20 cellular contexts compared by ENCODE assay signal in the genomic region with DNA sequence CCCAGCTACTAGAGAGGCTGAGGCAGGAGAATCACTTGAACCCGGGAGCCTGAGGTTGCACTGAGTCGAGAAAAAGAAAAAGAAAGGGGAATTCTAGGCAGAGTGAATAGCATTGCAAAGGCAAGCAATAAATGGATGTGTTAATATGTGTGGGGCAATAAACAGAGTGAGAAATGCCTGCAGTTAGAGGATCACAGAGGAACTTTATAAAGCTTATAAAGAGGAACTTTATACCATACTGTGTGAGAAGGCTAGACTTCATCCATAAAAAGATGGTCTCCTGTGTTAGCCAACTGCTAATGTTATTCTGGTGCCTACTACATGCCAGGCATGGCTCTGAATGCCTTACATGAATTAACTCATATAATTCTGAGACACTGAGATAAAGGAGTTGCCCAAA. TPM values are rescaled to one million over a fixed set of nuclear protein-coding genes. Genes with fewer than 3 reads are reported as not detected.
"Had no signal": no experiment of that assay in that cellular context is flagged by ENCODE, and none has a peak within 500 bp of the region (broad histone marks: within the 10 kb centered on the region; RNA-seq: fewer than 3 reads in every experiment).

No MANE protein-coding gene starts in this region.

- H3K27ac Mint-ChIP-seq: activated naive CD8-positive, alpha-beta T cell treated with anti-CD3 and anti-CD28 coated beads for 36 hours; effector memory CD8-positive, alpha-beta T cell; natural killer cell treated with Interleukin-12 subunit alpha and Interleukin-12 subunit beta and Interleukin-15 and Interleukin-18, amount 100 ng/mL, for 72 hours; stimulated activated naive B cell treated with anti-CD40 and anti-IgM and Interleukin-4, amounts not matched to agents 10 μg/mL and 1 μg/mL and 100 μg/mL, for 72 hours had no signal

- H3K9me3 ChIP-seq: heart right ventricle, tibial nerve had no signal

- H3K27ac ChIP-seq: heart right ventricle had no signal

- H3K36me3 Mint-ChIP-seq: activated naive CD8-positive, alpha-beta T cell treated with anti-CD3 and anti-CD28 coated beads for 36 hours; brain; natural killer cell treated with Interleukin-12 subunit alpha and Interleukin-12 subunit beta and Interleukin-15 and Interleukin-18, amount 100 ng/mL, for 72 hours had no signal

- H3K4me3 Mint-ChIP-seq: activated naive CD8-positive, alpha-beta T cell treated with anti-CD3 and anti-CD28 coated beads for 36 hours; brain; dendritic cell treated with granulocyte-macrophage colony-stimulating factor and Interleukin-4, amounts not matched to agents 40 ng/mL and 50 ng/mL, for 4 days; effector memory CD8-positive, alpha-beta T cell; natural killer cell treated with Interleukin-12 subunit alpha and Interleukin-12 subunit beta and Interleukin-15 and Interleukin-18, amount 100 ng/mL, for 72 hours; stimulated activated naive B cell treated with anti-CD40 and anti-IgM and Interleukin-4, amounts not matched to agents 10 μg/mL and 1 μg/mL and 100 μg/mL, for 72 hours had no signal

- H3K9me3 Mint-ChIP-seq: activated naive CD8-positive, alpha-beta T cell treated with anti-CD3 and anti-CD28 coated beads for 36 hours; dendritic cell treated with granulocyte-macrophage colony-stimulating factor and Interleukin-4, amounts not matched to agents 40 ng/mL and 50 ng/mL, for 4 days; effector memory CD8-positive, alpha-beta T cell; natural killer cell treated with Interleukin-12 subunit alpha and Interleukin-12 subunit beta and Interleukin-15 and Interleukin-18, amount 100 ng/mL, for 72 hours; stimulated activated naive B cell treated with anti-CD40 and anti-IgM and Interleukin-4, amounts not matched to agents 10 μg/mL and 1 μg/mL and 100 μg/mL, for 72 hours had no signal

- H3K4me1 Mint-ChIP-seq: brain had no signal

- H3K36me3 ChIP-seq: heart right ventricle, tibial nerve had no signal

- H3K4me3 ChIP-seq: heart right ventricle, lung, tibial nerve had no signal

- DNase-seq: activated CD4-positive, alpha-beta T cell treated with anti-CD3 and anti-CD28 coated beads, Interleukin-2, amount 50 U/mL, for 1 hour; activated CD8-positive, alpha-beta memory T cell treated with anti-CD3 and anti-CD28 coated beads for 24 hours; activated naive CD8-positive, alpha-beta T cell treated with anti-CD3 and anti-CD28 coated beads for 36 hours; amygdala; cerebellar nuclear complex; effector memory CD8-positive, alpha-beta T cell; heart right ventricle; midbrain; retina; stimulated activated CD4-positive, alpha-beta T cell treated with anti-CD3 and anti-CD28 coated beads, Interleukin-15, amount 100 ng/mL, for 24 hours; stimulated activated CD4-positive, alpha-beta T cell treated with anti-CD3 and anti-CD28 coated beads, Interleukin-4, amount 100 ng/mL, for 1 hour; stimulated activated naive B cell treated with anti-CD40 and anti-IgM and Interleukin-4, amounts not matched to agents 10 μg/mL and 1 μg/mL and 100 μg/mL, for 72 hours; substantia nigra; T-helper 2 cell had no signal

RNA-seq across cellular contexts. Expression of gene B3GNT6, which starts 0.8 kb away (rescaled TPM):
- total RNA-seq: activated naive CD8-positive, alpha-beta T cell treated with anti-CD3 and anti-CD28 coated beads for 36 hours; frontal cortex; heart right ventricle; natural killer cell treated with Interleukin-12 subunit alpha and Interleukin-12 subunit beta and Interleukin-15 and Interleukin-18, amount 100 ng/mL, for 72 hours; tibial nerve had no signal
